Comparison of ENCODE assay signal across 1 cellular context in the genomic region with DNA sequence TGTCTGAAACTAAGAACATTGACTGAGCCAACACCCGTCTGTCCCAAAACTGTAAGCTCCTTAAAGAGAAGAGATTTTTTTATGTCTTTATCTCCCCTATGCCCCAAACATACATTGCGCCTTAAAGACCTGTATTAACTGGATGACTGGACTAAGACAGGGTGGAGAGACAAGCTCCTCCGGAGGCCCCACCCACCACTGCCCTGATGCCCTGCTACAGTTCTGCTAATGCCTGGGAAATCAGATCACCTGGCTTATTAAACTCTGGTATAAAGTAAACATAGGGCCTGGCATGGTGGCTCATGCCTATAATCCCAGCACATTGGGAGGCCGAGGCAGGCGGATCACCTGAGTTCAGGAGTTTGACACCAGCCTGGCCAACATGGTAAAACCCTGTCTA.
TF ChIP-seq lines count a peak whose summit lies in the region.

No MANE protein-coding gene starts in this region.

TF ChIP-seq in SK-N-SH, 30 proteins besides CTCF, POLR2A, EP300 and RAD21 (continued from another document):
- TF ChIP-seq RXRA (IDR thresholded peaks at IDR 0.05; ENCODE audit: borderline replicate concordance, low read depth), result no peak
- TF ChIP-seq, protein P1, sequence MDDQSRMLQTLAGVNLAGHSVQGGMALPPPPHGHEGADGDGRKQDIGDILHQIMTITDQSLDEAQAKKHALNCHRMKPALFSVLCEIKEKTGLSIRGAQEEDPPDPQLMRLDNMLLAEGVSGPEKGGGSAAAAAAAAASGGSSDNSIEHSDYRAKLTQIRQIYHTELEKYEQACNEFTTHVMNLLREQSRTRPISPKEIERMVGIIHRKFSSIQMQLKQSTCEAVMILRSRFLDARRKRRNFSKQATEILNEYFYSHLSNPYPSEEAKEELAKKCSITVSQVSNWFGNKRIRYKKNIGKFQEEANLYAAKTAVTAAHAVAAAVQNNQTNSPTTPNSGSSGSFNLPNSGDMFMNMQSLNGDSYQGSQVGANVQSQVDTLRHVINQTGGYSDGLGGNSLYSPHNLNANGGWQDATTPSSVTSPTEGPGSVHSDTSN (IDR thresholded peaks at IDR 0.05), result no peak
- no peak for TF ChIP-seq NRF1 (IDR thresholded peaks at IDR 0.05; ENCODE audit: low read depth, low read length)
- no peak for TF ChIP-seq RCOR1 (IDR thresholded peaks at IDR 0.05; ENCODE audit: low read length)
- no peak for TF ChIP-seq RFX5 (IDR thresholded peaks at IDR 0.05; ENCODE audit: low read length)
- no peak for TF ChIP-seq SIN3A (IDR thresholded peaks at IDR 0.05; ENCODE audit: borderline replicate concordance, low read depth, low read length)
- TF ChIP-seq, protein P2, sequence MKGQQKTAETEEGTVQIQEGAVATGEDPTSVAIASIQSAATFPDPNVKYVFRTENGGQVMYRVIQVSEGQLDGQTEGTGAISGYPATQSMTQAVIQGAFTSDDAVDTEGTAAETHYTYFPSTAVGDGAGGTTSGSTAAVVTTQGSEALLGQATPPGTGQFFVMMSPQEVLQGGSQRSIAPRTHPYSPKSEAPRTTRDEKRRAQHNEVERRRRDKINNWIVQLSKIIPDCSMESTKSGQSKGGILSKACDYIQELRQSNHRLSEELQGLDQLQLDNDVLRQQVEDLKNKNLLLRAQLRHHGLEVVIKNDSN (IDR thresholded peaks at IDR 0.05; ENCODE audit: borderline replicate concordance, low read depth), result no peak
- TF ChIP-seq TAF1 (IDR thresholded peaks at IDR 0.05; ENCODE audit: borderline replicate concordance, low read depth, low read length), result no peak
- TF ChIP-seq, protein P3, sequence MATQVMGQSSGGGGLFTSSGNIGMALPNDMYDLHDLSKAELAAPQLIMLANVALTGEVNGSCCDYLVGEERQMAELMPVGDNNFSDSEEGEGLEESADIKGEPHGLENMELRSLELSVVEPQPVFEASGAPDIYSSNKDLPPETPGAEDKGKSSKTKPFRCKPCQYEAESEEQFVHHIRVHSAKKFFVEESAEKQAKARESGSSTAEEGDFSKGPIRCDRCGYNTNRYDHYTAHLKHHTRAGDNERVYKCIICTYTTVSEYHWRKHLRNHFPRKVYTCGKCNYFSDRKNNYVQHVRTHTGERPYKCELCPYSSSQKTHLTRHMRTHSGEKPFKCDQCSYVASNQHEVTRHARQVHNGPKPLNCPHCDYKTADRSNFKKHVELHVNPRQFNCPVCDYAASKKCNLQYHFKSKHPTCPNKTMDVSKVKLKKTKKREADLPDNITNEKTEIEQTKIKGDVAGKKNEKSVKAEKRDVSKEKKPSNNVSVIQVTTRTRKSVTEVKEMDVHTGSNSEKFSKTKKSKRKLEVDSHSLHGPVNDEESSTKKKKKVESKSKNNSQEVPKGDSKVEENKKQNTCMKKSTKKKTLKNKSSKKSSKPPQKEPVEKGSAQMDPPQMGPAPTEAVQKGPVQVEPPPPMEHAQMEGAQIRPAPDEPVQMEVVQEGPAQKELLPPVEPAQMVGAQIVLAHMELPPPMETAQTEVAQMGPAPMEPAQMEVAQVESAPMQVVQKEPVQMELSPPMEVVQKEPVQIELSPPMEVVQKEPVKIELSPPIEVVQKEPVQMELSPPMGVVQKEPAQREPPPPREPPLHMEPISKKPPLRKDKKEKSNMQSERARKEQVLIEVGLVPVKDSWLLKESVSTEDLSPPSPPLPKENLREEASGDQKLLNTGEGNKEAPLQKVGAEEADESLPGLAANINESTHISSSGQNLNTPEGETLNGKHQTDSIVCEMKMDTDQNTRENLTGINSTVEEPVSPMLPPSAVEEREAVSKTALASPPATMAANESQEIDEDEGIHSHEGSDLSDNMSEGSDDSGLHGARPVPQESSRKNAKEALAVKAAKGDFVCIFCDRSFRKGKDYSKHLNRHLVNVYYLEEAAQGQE (IDR thresholded peaks at IDR 0.05; ENCODE audit: low read depth, low read length), result no peak
- no peak for TF ChIP-seq FOSL2 (IDR thresholded peaks at IDR 0.05; ENCODE audit: borderline replicate concordance, low read depth)
- TF ChIP-seq, protein P4, sequence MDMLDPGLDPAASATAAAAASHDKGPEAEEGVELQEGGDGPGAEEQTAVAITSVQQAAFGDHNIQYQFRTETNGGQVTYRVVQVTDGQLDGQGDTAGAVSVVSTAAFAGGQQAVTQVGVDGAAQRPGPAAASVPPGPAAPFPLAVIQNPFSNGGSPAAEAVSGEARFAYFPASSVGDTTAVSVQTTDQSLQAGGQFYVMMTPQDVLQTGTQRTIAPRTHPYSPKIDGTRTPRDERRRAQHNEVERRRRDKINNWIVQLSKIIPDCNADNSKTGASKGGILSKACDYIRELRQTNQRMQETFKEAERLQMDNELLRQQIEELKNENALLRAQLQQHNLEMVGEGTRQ (IDR thresholded peaks at IDR 0.05; ENCODE audit: borderline replicate concordance, low read depth, low read length), result no peak
- TF ChIP-seq EZH2phosphoT487 (IDR thresholded peaks at IDR 0.05; ENCODE audit: borderline replicate concordance, low read depth), result no peak
